In genomic region chr11:128473631-128474030, GRCh38 we compare ENCODE assay signal across 12 cellular contexts.
A peak's percentile ranks its signal among the peaks of the same experiment; 100 is the strongest.
DNase-seq lines count a peak whose midpoint lies in the region; ATAC-seq, FAIRE-seq and TF ChIP-seq lines count a peak whose summit lies in the region.
"Had no signal": no experiment of that assay in that cellular context is flagged by ENCODE, and none has a peak within 500 bp of the region (broad histone marks: within the 10 kb centered on the region; RNA-seq: fewer than 3 reads in every experiment).

No MANE protein-coding gene starts in this region.

- no peaks in the 10 kb centered on the region for H3K9me3 Mint-ChIP-seq in activated CD4-positive, alpha-beta T cell treated with anti-CD3 and anti-CD28 coated beads for 36 hours (ENCODE audit: low read depth)
- no peaks in the 10 kb centered on the region for H3K9me3 Mint-ChIP-seq in astrocyte (ENCODE audit: unreplicated experiment)
- H3K9me3 Mint-ChIP-seq in stimulated activated effector memory CD8-positive, alpha-beta T cell treated with anti-CD3 and anti-CD28 coated beads, Interleukin-12 subunit alpha, Interleukin-12 subunit beta, amount 100 ng/mL, for 72 hours = no peaks in the 10 kb centered on the region

- FAIRE-seq in astrocyte (lab: Jason Lieb, UNC) = no peak
- FAIRE-seq: A549 had no signal

- H3K9me3 ChIP-seq in astrocyte (ENCODE audit: insufficient read depth, low read depth, low read length) = no peaks in the 10 kb centered on the region
- H3K9me3 ChIP-seq: A549 had no signal

- peak; percentile 65 for DNase-seq in activated CD4-positive, alpha-beta T cell treated with anti-CD3 and anti-CD28 coated beads for 36 hours
- DNase-seq in activated CD4-positive, alpha-beta T cell treated with anti-CD3 and anti-CD28 coated beads, Interleukin-2, amount 50 U/mL, for 4 hours = no peak
- DNase-seq in NCI-H510A (lab: John Stamatoyannopoulos, UW) = peak; percentile 12
- DNase-seq in astrocyte (ENCODE audit: low read depth) = no peak
- DNase-seq in stimulated activated effector memory CD8-positive, alpha-beta T cell treated with anti-CD3 and anti-CD28 coated beads, Interleukin-12 subunit alpha, Interleukin-12 subunit beta, amount 100 ng/mL, for 72 hours (ENCODE audit: low spot score in 2 of 2) = no peak
- DNase-seq in hepatic stellate cell (ENCODE audit: low spot score) = no peak
- no peak for DNase-seq in stimulated activated CD4-positive, alpha-beta T cell treated with anti-CD3 and anti-CD28 coated beads, Interleukin-12 subunit alpha, Interleukin-12 subunit beta, amount 100 ng/mL, for 4 hours
- no peak for DNase-seq in LoVo (ENCODE audit: low spot score)
- DNase-seq: left cardiac atrium, substantia nigra had no signal

- intact Hi-C loops in activated CD4-positive, alpha-beta T cell treated with anti-CD3 and anti-CD28 coated beads for 36 hours (cut with DNase I, micrococcal nuclease) = loop anchor here (2.0 to 5.0 kb wide), 10 partner anchors 34 to 436 kb away; no protein-coding TSS in a partner anchor

- H3K4me3 Mint-ChIP-seq in activated CD4-positive, alpha-beta T cell treated with anti-CD3 and anti-CD28 coated beads for 36 hours = peak overlapping the region; percentile 72
- peak overlapping the region; percentile 24 for H3K4me3 Mint-ChIP-seq in astrocyte (ENCODE audit: unreplicated experiment)
- peak overlapping the region; percentile 71 for H3K4me3 Mint-ChIP-seq in stimulated activated effector memory CD8-positive, alpha-beta T cell treated with anti-CD3 and anti-CD28 coated beads, Interleukin-12 subunit alpha, Interleukin-12 subunit beta, amount 100 ng/mL, for 72 hours

- H3K36me3 ChIP-seq in astrocyte (ENCODE audit: insufficient read depth, low read length) = peaks cover 60% of the 10 kb centered on the region

- H3K4me1 ChIP-seq in astrocyte (ENCODE audit: insufficient read depth, low read length) = peaks cover 29% of the 10 kb centered on the region

- peaks cover 96% of the 10 kb centered on the region for H3K4me1 Mint-ChIP-seq in activated CD4-positive, alpha-beta T cell treated with anti-CD3 and anti-CD28 coated beads for 36 hours
- H3K4me1 Mint-ChIP-seq in astrocyte (ENCODE audit: low read depth, unreplicated experiment) = peaks cover 65% of the 10 kb centered on the region
- H3K4me1 Mint-ChIP-seq in stimulated activated effector memory CD8-positive, alpha-beta T cell treated with anti-CD3 and anti-CD28 coated beads, Interleukin-12 subunit alpha, Interleukin-12 subunit beta, amount 100 ng/mL, for 72 hours = peaks cover 97% of the 10 kb centered on the region

- ATAC-seq in activated CD4-positive, alpha-beta T cell treated with anti-CD3 and anti-CD28 coated beads for 36 hours = no peak
- no peak for ATAC-seq in stimulated activated effector memory CD8-positive, alpha-beta T cell treated with anti-CD3 and anti-CD28 coated beads, Interleukin-12 subunit alpha, Interleukin-12 subunit beta, amount 100 ng/mL, for 72 hours
- ATAC-seq: A549 had no signal

- H4K20me1 ChIP-seq in astrocyte (ENCODE audit: insufficient read depth, low read length) = peaks cover 41% of the 10 kb centered on the region

- peaks cover 92% of the 10 kb centered on the region for H3K79me2 ChIP-seq in astrocyte (ENCODE audit: insufficient read depth, low read length)

- no peaks in the 10 kb centered on the region for H3K27me3 ChIP-seq in astrocyte (ENCODE audit: insufficient read depth, low read length)

- peak overlapping the region; percentile 94 for H3K27ac Mint-ChIP-seq in activated CD4-positive, alpha-beta T cell treated with anti-CD3 and anti-CD28 coated beads for 36 hours
- H3K27ac Mint-ChIP-seq in astrocyte (ENCODE audit: unreplicated experiment) = no peak overlapping the region
- peak overlapping the region; percentile 96 for H3K27ac Mint-ChIP-seq in stimulated activated effector memory CD8-positive, alpha-beta T cell treated with anti-CD3 and anti-CD28 coated beads, Interleukin-12 subunit alpha, Interleukin-12 subunit beta, amount 100 ng/mL, for 72 hours

- H3K27ac ChIP-seq in astrocyte (ENCODE audit: low read depth, low read length) = no peak overlapping the region
- H3K27ac ChIP-seq: A549 had no signal

- no peaks in the 10 kb centered on the region for H3K27me3 Mint-ChIP-seq in activated CD4-positive, alpha-beta T cell treated with anti-CD3 and anti-CD28 coated beads for 36 hours
- H3K27me3 Mint-ChIP-seq in astrocyte (ENCODE audit: low read depth, unreplicated experiment) = no peaks in the 10 kb centered on the region

- H3K4me3 ChIP-seq in astrocyte (ENCODE audit: insufficient read depth, low read depth, low read length) = no peak overlapping the region
- H3K4me3 ChIP-seq: A549, smooth muscle cell had no signal

- CTCF ChIA-PET in activated CD4-positive, alpha-beta T cell treated with anti-CD3 and anti-CD28 coated beads for 36 hours (lab: Charles Lee) = interaction anchor here (0.6 to 9.0 kb wide), 16 partner anchors 11 to 184 kb away, joined by 3 to 86 read pairs (median 5); no protein-coding TSS in a partner anchor

- no peak overlapping the region for H3K4me2 ChIP-seq in astrocyte (ENCODE audit: low read length)
- H3K4me2 ChIP-seq: A549, smooth muscle cell had no signal

- POLR2A ChIA-PET in activated CD4-positive, alpha-beta T cell treated with anti-CD3 and anti-CD28 coated beads for 36 hours (lab: Charles Lee) = interaction anchor here (0.7 to 4.9 kb wide), 4 partner anchors 10 to 184 kb away, joined by 3 to 42 read pairs (median 18); no protein-coding TSS in a partner anchor

- peaks cover 92% of the 10 kb centered on the region for H3K36me3 Mint-ChIP-seq in activated CD4-positive, alpha-beta T cell treated with anti-CD3 and anti-CD28 coated beads for 36 hours (ENCODE audit: low read depth)
- peaks cover 28% of the 10 kb centered on the region for H3K36me3 Mint-ChIP-seq in astrocyte (ENCODE audit: low read depth, unreplicated experiment)
- H3K36me3 Mint-ChIP-seq in stimulated activated effector memory CD8-positive, alpha-beta T cell treated with anti-CD3 and anti-CD28 coated beads, Interleukin-12 subunit alpha, Interleukin-12 subunit beta, amount 100 ng/mL, for 72 hours = peaks cover 100% of the 10 kb centered on the region

- TF ChIP-seq CTCF in astrocyte (IDR thresholded peaks at IDR 0.05; ENCODE audit: insufficient read depth, low read depth, low read length) = no peak

- no peak overlapping the region for H3K9ac ChIP-seq in astrocyte (ENCODE audit: low read length)

- no peak overlapping the region for H2AFZ ChIP-seq in astrocyte (ENCODE audit: low read depth, low read length)

Comparison
In these comparisons a context has a peak if more than half of its experiments do, and no peak if none do; other contexts are left out.
1. DNase-seq: peak in activated CD4-positive, alpha-beta T cell treated with anti-CD3 and anti-CD28 coated beads for 36 hours (single experiment) and NCI-H510A (single experiment); none in activated CD4-positive, alpha-beta T cell treated with anti-CD3 and anti-CD28 coated beads, Interleukin-2, amount 50 U/mL, for 4 hours (0 of 2), astrocyte (single experiment), stimulated activated effector memory CD8-positive, alpha-beta T cell treated with anti-CD3 and anti-CD28 coated beads, Interleukin-12 subunit alpha, Interleukin-12 subunit beta, amount 100 ng/mL, for 72 hours (0 of 2), hepatic stellate cell (single experiment), stimulated activated CD4-positive, alpha-beta T cell treated with anti-CD3 and anti-CD28 coated beads, Interleukin-12 subunit alpha, Interleukin-12 subunit beta, amount 100 ng/mL, for 4 hours (single experiment) and LoVo (single experiment).
2. Peak in every context shown above with its lines, with median percentiles within 50 percentile points of each other: H3K4me3 Mint-ChIP-seq.